Comparison of ENCODE assay signal across 17 cellular contexts in the genomic region with DNA sequence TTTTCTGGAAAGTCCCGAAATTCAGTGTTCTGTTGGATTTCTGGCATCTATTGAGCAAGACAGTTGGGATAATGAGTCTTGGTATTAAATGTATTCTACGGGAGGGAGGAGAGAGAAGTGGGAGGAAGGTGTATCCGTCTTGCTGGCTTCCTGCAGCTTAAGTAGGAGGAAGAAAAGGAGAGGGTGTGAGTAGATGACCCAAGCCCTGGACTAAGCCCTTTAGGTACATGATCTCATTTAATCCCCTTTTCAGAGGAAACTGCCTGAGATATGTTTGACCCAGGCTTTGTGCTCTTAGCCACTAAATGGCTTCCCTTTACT.
DNase-seq lines count a peak whose midpoint lies in the region; ATAC-seq, FAIRE-seq and TF ChIP-seq lines count a peak whose summit lies in the region.
"Had no signal": no experiment of that assay in that cellular context is flagged by ENCODE, and none has a peak within 500 bp of the region (broad histone marks: within the 10 kb centered on the region; RNA-seq: fewer than 3 reads in every experiment).

No MANE protein-coding gene starts in this region.

- no peak overlapping the region for H3K9ac ChIP-seq in SK-N-SH

- CTCF ChIA-PET in activated CD8-positive, alpha-beta memory T cell treated with anti-CD3 and anti-CD28 coated beads, Interleukin-2, amount 10 ng/mL, durations not matched to agents 7 days and 5 days (lab: Charles Lee), result no interaction called here
- CTCF ChIA-PET in SK-N-SH (lab: Yijun Ruan, JAX), result interaction anchor here (2.3 kb wide), 1 partner anchor 27 kb away, joined by 8 read pairs; no protein-coding TSS in a partner anchor

- H3K4me3 ChIP-seq in SK-N-SH (ENCODE audit: low read depth in 2 of 2, low read length in 1 of 2) (no peak overlapping the region), astrocyte of the spinal cord (ENCODE audit: low read depth, low read length) (no peak overlapping the region), small intestine (ENCODE audit: low read depth in 1 of 2, low read length in 2 of 2) (no peak overlapping the region)
- H3K4me3 ChIP-seq: breast epithelium, Peyer's patch, psoas muscle had no signal

- TF ChIP-seq EP300 in SK-N-SH (IDR thresholded peaks at IDR 0.05; ENCODE audit: borderline replicate concordance in 1 of 2, low read depth in 1 of 2, low read length in 1 of 2), result no peak

- TF ChIP-seq CTCF in SK-N-SH (IDR thresholded peaks at IDR 0.05) (no peak), astrocyte of the spinal cord (IDR thresholded peaks at IDR 0.05; ENCODE audit: low read depth, low read length) (no peak)

- H3K36me3 Mint-ChIP-seq in activated CD8-positive, alpha-beta memory T cell treated with anti-CD3 and anti-CD28 coated beads, Interleukin-2, amount 10 ng/mL, durations not matched to agents 7 days and 5 days, result peaks cover 10% of the 10 kb centered on the region
- H3K36me3 Mint-ChIP-seq: mesothelial cell of epicardium, type B pancreatic cell had no signal

- peak overlapping the region; percentile 5 to 65; a peak in 2 of 4 replicates for H3K27ac ChIP-seq in SK-N-SH (ENCODE audit: low read depth in 2 of 2, low read length in 1 of 2)
- peak overlapping the region in 1 of 2 donors; percentile 58 for H3K27ac ChIP-seq in small intestine (ENCODE audit: low read depth in 1 of 2, low read length in 1 of 2)
- H3K27ac ChIP-seq: breast epithelium, Peyer's patch, psoas muscle had no signal

- peaks cover 57% of the 10 kb centered on the region for H3K4me1 Mint-ChIP-seq in activated CD8-positive, alpha-beta memory T cell treated with anti-CD3 and anti-CD28 coated beads, Interleukin-2, amount 10 ng/mL, durations not matched to agents 7 days and 5 days

- TF ChIP-seq RAD21 in SK-N-SH (IDR thresholded peaks at IDR 0.05; ENCODE audit: low read length), result no peak

- H3K4me3 Mint-ChIP-seq in activated CD8-positive, alpha-beta memory T cell treated with anti-CD3 and anti-CD28 coated beads, Interleukin-2, amount 10 ng/mL, durations not matched to agents 7 days and 5 days, result peak overlapping the region; percentile 22
- H3K4me3 Mint-ChIP-seq: mesothelial cell of epicardium, type B pancreatic cell had no signal

- in situ Hi-C loops in astrocyte of the spinal cord (cut with HindIII; ENCODE audit: low sequenced_read_pairs), result no loop called here

- DNase-seq in activated CD8-positive, alpha-beta memory T cell treated with anti-CD3 and anti-CD28 coated beads, Interleukin-2, amount 10 ng/mL, durations not matched to agents 7 days and 5 days, result no peak
- no peak for DNase-seq in activated CD8-positive, alpha-beta memory T cell treated with anti-CD3 and anti-CD28 coated beads, Interleukin-2, amount 50 U/mL, for 48 hours
- no peak for DNase-seq in SK-N-SH
- peak; percentile 24 for DNase-seq in astrocyte of the spinal cord (ENCODE audit: low read depth, low spot score)
- DNase-seq in small intestine, result peak; percentile 61
- no peak for DNase-seq in NCI-H2081 treated with DMSO at 0.1 percent for 48 hours (lab: John Stamatoyannopoulos, UW)
- DNase-seq in urothelium cell line (ENCODE audit: low spot score), result no peak
- DNase-seq: ACHN; effector memory CD4-positive, alpha-beta T cell; NCI-H2171 treated with DMSO at 0.1 percent for 48 hours; Peyer's patch; psoas muscle had no signal

- peaks cover 96% of the 10 kb centered on the region for H3K79me2 ChIP-seq in SK-N-SH (ENCODE audit: insufficient read depth)

- no peaks in the 10 kb centered on the region for H3K27me3 Mint-ChIP-seq in activated CD8-positive, alpha-beta memory T cell treated with anti-CD3 and anti-CD28 coated beads, Interleukin-2, amount 10 ng/mL, durations not matched to agents 7 days and 5 days

- FAIRE-seq in small intestine (lab: Jason Lieb, UNC), result no peak
- FAIRE-seq in urothelium cell line (lab: Jason Lieb, UNC), result no peak
- FAIRE-seq: keratinocyte had no signal

- H3K27ac Mint-ChIP-seq in activated CD8-positive, alpha-beta memory T cell treated with anti-CD3 and anti-CD28 coated beads, Interleukin-2, amount 10 ng/mL, durations not matched to agents 7 days and 5 days, result peak overlapping the region; percentile 57
- H3K27ac Mint-ChIP-seq: mesothelial cell of epicardium, type B pancreatic cell had no signal

- H3K9me3 ChIP-seq in SK-N-SH (no peaks in the 10 kb centered on the region), small intestine (ENCODE audit: control insufficient read depth, low read depth) (no peaks in the 10 kb centered on the region)
- H3K9me3 ChIP-seq: breast epithelium, Peyer's patch, psoas muscle had no signal

- no peak for ATAC-seq in activated CD8-positive, alpha-beta memory T cell treated with anti-CD3 and anti-CD28 coated beads, Interleukin-2, amount 10 ng/mL, durations not matched to agents 7 days and 5 days
- ATAC-seq in GM19328 (IDR thresholded peaks at IDR 0.05; ENCODE audit: unreplicated experiment), result no peak
- ATAC-seq: psoas muscle had no signal

- H2AFZ ChIP-seq in SK-N-SH (ENCODE audit: low read depth), result no peak overlapping the region

- H3K36me3 ChIP-seq in SK-N-SH (replicated peaks in 1 of 2; ENCODE audit: control insufficient read depth in 1 of 2, insufficient read depth in 2 of 2, low read length in 1 of 2), result peaks cover 0 to 6% of the 10 kb centered on the region in 2 experiments
- H3K36me3 ChIP-seq in small intestine (ENCODE audit: control insufficient read depth in 2 of 2, insufficient read depth in 2 of 2, low read length in 2 of 2), result no peaks in the 10 kb centered on the region
- H3K36me3 ChIP-seq: breast epithelium, Peyer's patch had no signal

- H3K9me3 Mint-ChIP-seq in activated CD8-positive, alpha-beta memory T cell treated with anti-CD3 and anti-CD28 coated beads, Interleukin-2, amount 10 ng/mL, durations not matched to agents 7 days and 5 days (ENCODE audit: low read depth), result no peaks in the 10 kb centered on the region
- H3K9me3 Mint-ChIP-seq: mesothelial cell of epicardium, type B pancreatic cell had no signal

- peak overlapping the region; percentile 4 for H3K4me2 ChIP-seq in SK-N-SH

- H3K4me1 ChIP-seq in SK-N-SH (ENCODE audit: control insufficient read depth in 1 of 2, insufficient read depth in 2 of 2, low read depth in 1 of 2, low read length in 1 of 2) (peaks cover 14 to 35% of the 10 kb centered on the region in 2 experiments), small intestine (ENCODE audit: control insufficient read depth in 2 of 2, insufficient read depth in 1 of 2, low read depth in 1 of 2, low read length in 1 of 2) (peaks cover 10 to 12% of the 10 kb centered on the region in 2 donors)
- H3K4me1 ChIP-seq: breast epithelium had no signal

- H3K27me3 ChIP-seq in SK-N-SH (ENCODE audit: insufficient read depth) (no peaks in the 10 kb centered on the region), small intestine (ENCODE audit: control insufficient read depth in 2 of 2, insufficient read depth in 2 of 2, low read length in 2 of 2) (no peaks in the 10 kb centered on the region)
- H3K27me3 ChIP-seq: breast epithelium, Peyer's patch had no signal

- H4K20me1 ChIP-seq in SK-N-SH (ENCODE audit: insufficient read depth), result peaks cover 92% of the 10 kb centered on the region

- no peaks in the 10 kb centered on the region for H3K9me2 ChIP-seq in SK-N-SH

- peaks cover 3% of the 10 kb centered on the region for H3F3A ChIP-seq in SK-N-SH (replicated peaks; ENCODE audit: insufficient read depth)

- POLR2A ChIA-PET in SK-N-SH (lab: Yijun Ruan, JAX), result interaction anchor here (0.5 kb wide), 1 partner anchor 32 kb away, joined by 3 read pairs; no protein-coding TSS in a partner anchor

- WGBS in SK-N-SH (ENCODE audit: low lambda C conversion rate), result 33% methylated on average over 3 of the region's 3 CpGs
- WGBS in small intestine, 3 donors, result 18 to 35% (median 24%) methylated on average over 3 of the region's 3 CpGs

TF ChIP-seq in SK-N-SH, 30 proteins besides CTCF, POLR2A, EP300 and RAD21:
- TF ChIP-seq CHD2 (IDR thresholded peaks at IDR 0.05; ENCODE audit: low read length, partially characterized antibody) (no peak), MXI1 (IDR thresholded peaks at IDR 0.05; ENCODE audit: low read depth, low read length) (0 out of 2 replicates have a peak, but pooled peaks have one; percentile 7), MEF2A (IDR thresholded peaks at IDR 0.05; ENCODE audit: borderline replicate concordance, low read depth) (no peak), TEAD4 (IDR thresholded peaks at IDR 0.05; ENCODE audit: borderline replicate concordance, insufficient read depth) (no peak; the same call in 1 of the 2 replicates)
- TF ChIP-seq, protein P1, sequence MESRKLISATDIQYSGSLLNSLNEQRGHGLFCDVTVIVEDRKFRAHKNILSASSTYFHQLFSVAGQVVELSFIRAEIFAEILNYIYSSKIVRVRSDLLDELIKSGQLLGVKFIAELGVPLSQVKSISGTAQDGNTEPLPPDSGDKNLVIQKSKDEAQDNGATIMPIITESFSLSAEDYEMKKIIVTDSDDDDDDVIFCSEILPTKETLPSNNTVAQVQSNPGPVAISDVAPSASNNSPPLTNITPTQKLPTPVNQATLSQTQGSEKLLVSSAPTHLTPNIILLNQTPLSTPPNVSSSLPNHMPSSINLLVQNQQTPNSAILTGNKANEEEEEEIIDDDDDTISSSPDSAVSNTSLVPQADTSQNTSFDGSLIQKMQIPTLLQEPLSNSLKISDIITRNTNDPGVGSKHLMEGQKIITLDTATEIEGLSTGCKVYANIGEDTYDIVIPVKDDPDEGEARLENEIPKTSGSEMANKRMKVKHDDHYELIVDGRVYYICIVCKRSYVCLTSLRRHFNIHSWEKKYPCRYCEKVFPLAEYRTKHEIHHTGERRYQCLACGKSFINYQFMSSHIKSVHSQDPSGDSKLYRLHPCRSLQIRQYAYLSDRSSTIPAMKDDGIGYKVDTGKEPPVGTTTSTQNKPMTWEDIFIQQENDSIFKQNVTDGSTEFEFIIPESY (IDR thresholded peaks at IDR 0.05; ENCODE audit: borderline replicate concordance, low read depth), result no peak
TF ChIP-seq in SK-N-SH: peak in this region for 1.

Comparison
In these comparisons a context has a peak if more than half of its experiments do, and no peak if none do; other contexts are left out.
1. DNase-seq: peak in astrocyte of the spinal cord (single experiment) and small intestine (single experiment); none in activated CD8-positive, alpha-beta memory T cell treated with anti-CD3 and anti-CD28 coated beads, Interleukin-2, amount 10 ng/mL, durations not matched to agents 7 days and 5 days (single experiment), activated CD8-positive, alpha-beta memory T cell treated with anti-CD3 and anti-CD28 coated beads, Interleukin-2, amount 50 U/mL, for 48 hours (single experiment), SK-N-SH (single experiment), NCI-H2081 treated with DMSO at 0.1 percent for 48 hours (single experiment) and urothelium cell line (single experiment).